Comparison of ENCODE assay signal across 22 cellular contexts in genomic region chr9:38443597-38443996, GRCh38. TPM values are rescaled to one million over a fixed set of nuclear protein-coding genes. Genes with fewer than 3 reads are reported as not detected.
"Had no signal": no experiment of that assay in that cellular context is flagged by ENCODE, and none has a peak within 500 bp of the region (broad histone marks: within the 10 kb centered on the region; RNA-seq: fewer than 3 reads in every experiment).

No MANE protein-coding gene starts in this region.

- FAIRE-seq: kidney, pancreas had no signal

- H3K36me3 ChIP-seq: left lung, neutrophil, pancreas, right lobe of liver, thyroid gland, uterus had no signal

- H3K4me1 Mint-ChIP-seq: mesothelial cell of epicardium had no signal

- H3K4me3 ChIP-seq: left lung, pancreas, right lobe of liver, thyroid gland, uterus had no signal

- H3K27me3 ChIP-seq: pancreas, right lobe of liver, thyroid gland, uterus had no signal

- H3K27ac ChIP-seq: epithelial cell of prostate, left lung, neutrophil, pancreas, thyroid gland, uterus had no signal

- H3K9me3 ChIP-seq: left lung, neutrophil, pancreas, thyroid gland, uterus had no signal

- ATAC-seq: activated CD4-positive, alpha-beta T cell treated with anti-CD3 and anti-CD28 coated beads for 36 hours; activated naive CD4-positive, alpha-beta T cell treated with anti-CD3 and anti-CD28 coated beads, Interleukin-2, amount 50 U/mL, for 72 hours; effector memory CD8-positive, alpha-beta T cell; stimulated activated naive B cell treated with anti-CD40 and anti-IgM and Interleukin-4, amounts not matched to agents 10 μg/mL and 1 μg/mL and 100 μg/mL, for 72 hours; WTC11 had no signal

- DNase-seq: activated CD4-positive, alpha-beta T cell treated with anti-CD3 and anti-CD28 coated beads for 36 hours; activated CD4-positive, alpha-beta T cell treated with anti-CD3 and anti-CD28 coated beads, Interleukin-2, amount 50 U/mL, for 48 hours; activated gamma-delta T cell; dermis blood vessel endothelial cell; effector memory CD8-positive, alpha-beta T cell; foreskin melanocyte; glutamatergic neuron; kidney; left lung; stimulated activated CD4-positive, alpha-beta T cell treated with anti-CD3 and anti-CD28 coated beads, Interleukin-4, amount 100 ng/mL, for 4 hours; stimulated activated naive B cell treated with anti-CD40 and anti-IgM and Interleukin-4, amounts not matched to agents 10 μg/mL and 1 μg/mL and 100 μg/mL, for 72 hours; thyroid gland; uterus had no signal

- H3K4me3 Mint-ChIP-seq: activated CD4-positive, alpha-beta T cell treated with anti-CD3 and anti-CD28 coated beads for 36 hours; effector memory CD8-positive, alpha-beta T cell; mesothelial cell of epicardium; natural killer cell treated with Interleukin-12 subunit alpha and Interleukin-12 subunit beta and Interleukin-15 and Interleukin-18, amount 100 ng/mL, for 72 hours; stimulated activated naive B cell treated with anti-CD40 and anti-IgM and Interleukin-4, amounts not matched to agents 10 μg/mL and 1 μg/mL and 100 μg/mL, for 72 hours; WTC11 had no signal

- H3K27ac Mint-ChIP-seq: activated CD4-positive, alpha-beta T cell treated with anti-CD3 and anti-CD28 coated beads for 36 hours; activated naive CD4-positive, alpha-beta T cell treated with anti-CD3 and anti-CD28 coated beads, Interleukin-2, amount 50 U/mL, for 72 hours; effector memory CD8-positive, alpha-beta T cell; mesothelial cell of epicardium; natural killer cell treated with Interleukin-12 subunit alpha and Interleukin-12 subunit beta and Interleukin-15 and Interleukin-18, amount 100 ng/mL, for 72 hours; stimulated activated naive B cell treated with anti-CD40 and anti-IgM and Interleukin-4, amounts not matched to agents 10 μg/mL and 1 μg/mL and 100 μg/mL, for 72 hours; WTC11 had no signal

- H3K36me3 Mint-ChIP-seq: activated naive CD4-positive, alpha-beta T cell treated with anti-CD3 and anti-CD28 coated beads, Interleukin-2, amount 50 U/mL, for 72 hours; mesothelial cell of epicardium; natural killer cell treated with Interleukin-12 subunit alpha and Interleukin-12 subunit beta and Interleukin-15 and Interleukin-18, amount 100 ng/mL, for 72 hours; stimulated activated naive B cell treated with anti-CD40 and anti-IgM and Interleukin-4, amounts not matched to agents 10 μg/mL and 1 μg/mL and 100 μg/mL, for 72 hours; WTC11 had no signal

- H3K9me3 Mint-ChIP-seq: activated naive CD4-positive, alpha-beta T cell treated with anti-CD3 and anti-CD28 coated beads, Interleukin-2, amount 50 U/mL, for 72 hours; effector memory CD8-positive, alpha-beta T cell; natural killer cell treated with Interleukin-12 subunit alpha and Interleukin-12 subunit beta and Interleukin-15 and Interleukin-18, amount 100 ng/mL, for 72 hours; WTC11 had no signal

- H3K4me1 ChIP-seq: left lung, pancreas, right lobe of liver, thyroid gland, uterus had no signal

RNA-seq across cellular contexts. Expression of gene IGFBPL1, which starts 19.3 kb away (rescaled TPM):
- total RNA-seq: activated naive CD4-positive, alpha-beta T cell treated with anti-CD3 and anti-CD28 coated beads, Interleukin-2, amount 50 U/mL, for 72 hours; fibroblast of lung; natural killer cell treated with Interleukin-12 subunit alpha and Interleukin-12 subunit beta and Interleukin-15 and Interleukin-18, amount 100 ng/mL, for 72 hours had no signal
- polyA plus RNA-seq: fibroblast of lung had no signal
